ENCODE assay signal across 8 cellular contexts in genomic region chr12:112110787-112111662, GRCh38. TPM values are rescaled to one million over a fixed set of nuclear protein-coding genes. Genes with fewer than 3 reads are reported as not detected.
DNase-seq lines count a peak whose midpoint lies in the region; ATAC-seq, FAIRE-seq and TF ChIP-seq lines count a peak whose summit lies in the region.
"Not testable (repeated sequence)": the region's sequence is repeated elsewhere in the genome, so short reads cannot be mapped to it uniquely, and the experiment has no call there.

No MANE protein-coding gene starts in this region.

- not testable (repeated sequence) for H3K36me3 Mint-ChIP-seq in H9 (ENCODE audit: insufficient read depth in 1 of 3, low read depth in 3 of 3); WTC11
- peaks cover 29% of the 10 kb centered on the region for H3K36me3 Mint-ChIP-seq in activated T-helper 17 cell treated with anti-CD3 and anti-CD28 coated beads, Interleukin-2, amount 50 U/mL, for 72 hours (ENCODE audit: low read depth)

- H2BK120ac ChIP-seq in H9 (ENCODE audit: low read depth, low read length, poor library complexity, severe bottlenecking), result not testable (repeated sequence)

- not testable (repeated sequence) for H3F3A ChIP-seq in PC-3 (ENCODE audit: low read length, unreplicated experiment); smooth muscle cell (ENCODE audit: low read depth)

- not testable (repeated sequence) for H3K27me3 ChIP-seq in H9 (ENCODE audit: insufficient read depth, low read length); PC-3 (ENCODE audit: low read length); HepG2 (ENCODE audit: control insufficient read depth in 1 of 2, insufficient read depth in 2 of 2, low read length in 2 of 2); smooth muscle cell (ENCODE audit: low read depth)

- peak overlapping the region; percentile 89 to 98; a peak in 5 of 6 replicates for H3K27ac ChIP-seq in A549
- H3K27ac ChIP-seq in H9 (ENCODE audit: insufficient read length, low read depth, low read length); smooth muscle cell (ENCODE audit: low read depth): not testable (repeated sequence)
- peak overlapping the region; percentile 93 for H3K27ac ChIP-seq in PC-3 (ENCODE audit: low read length)
- peak overlapping the region; percentile 93 for H3K27ac ChIP-seq in HepG2 (ENCODE audit: extremely low read length, insufficient read depth, low read length)

- ATAC-seq in A549; PC-3; WTC11; activated T-helper 17 cell treated with anti-CD3 and anti-CD28 coated beads, Interleukin-2, amount 50 U/mL, for 72 hours (replicated peaks); HepG2: not testable (repeated sequence)

- not testable (repeated sequence) for H3K4me3 Mint-ChIP-seq in H9, WTC11
- peak overlapping the region; percentile 96 for H3K4me3 Mint-ChIP-seq in activated T-helper 17 cell treated with anti-CD3 and anti-CD28 coated beads, Interleukin-2, amount 50 U/mL, for 72 hours

- H3K9me3 ChIP-seq in A549; H9 (ENCODE audit: control insufficient read depth, low read depth, low read length); PC-3 (ENCODE audit: low read length); HepG2 (ENCODE audit: low read length); smooth muscle cell (replicated peaks; ENCODE audit: low read depth): not testable (repeated sequence)

- not testable (repeated sequence) for H4K91ac ChIP-seq in H9 (ENCODE audit: insufficient read length, low read depth, low read length)

- not testable (repeated sequence) for H2BK20ac ChIP-seq in H9 (ENCODE audit: low read depth, low read length, poor library complexity, severe bottlenecking)

- H4K8ac ChIP-seq in H9 (replicated peaks; ENCODE audit: insufficient read length, low read depth, low read length), result not testable (repeated sequence)

- not testable (repeated sequence) for TF ChIP-seq RAD21 in A549 (conservative IDR thresholded peaks at IDR 0.05 in 1 of 2, IDR thresholded peaks at IDR 0.05 in 1 of 2); HepG2 (CRISPR knock-in tag; IDR thresholded peaks at IDR 0.05)

- H3K79me2 ChIP-seq in H9 (ENCODE audit: insufficient read depth, low read length) (peaks cover 21% of the 10 kb centered on the region), PC-3 (ENCODE audit: low read length) (peaks cover 31% of the 10 kb centered on the region), HepG2 (ENCODE audit: insufficient read depth, low read length) (peaks cover 31% of the 10 kb centered on the region), smooth muscle cell (ENCODE audit: low read depth) (peaks cover 25% of the 10 kb centered on the region)

- H2BK5ac ChIP-seq in H9 (ENCODE audit: insufficient read length, low read length), result not testable (repeated sequence)

- not testable (repeated sequence) for FAIRE-seq in A549 (lab: Jason Lieb, UNC); HepG2 (lab: Jason Lieb, UNC)

- not testable (repeated sequence) for H3K56ac ChIP-seq in H9 (ENCODE audit: insufficient read length, low read depth, low read length)

- H3K79me1 ChIP-seq in H9 (ENCODE audit: insufficient read depth, low read depth, low read length, poor library complexity, severe bottlenecking), result not testable (repeated sequence)

- H4K5ac ChIP-seq in H9 (ENCODE audit: insufficient read length, low read depth, low read length), result not testable (repeated sequence)

- not testable (repeated sequence) for H3K18ac ChIP-seq in H9 (ENCODE audit: insufficient read length, low read depth, low read length)

- not testable (repeated sequence) for H3T11ph ChIP-seq in H9 (ENCODE audit: low read length)

- POLR2A ChIA-PET in A549 (lab: Yijun Ruan, JAX), result interaction anchor here (0.7 kb wide), 1 partner anchor 98 kb away, joined by 6 read pairs; the partner anchor contains the start of gene TMEM116
- POLR2A ChIA-PET in PC-3 (lab: Charles Lee; ENCODE audit: unreplicated experiment), result not testable (repeated sequence)
- POLR2A ChIA-PET in WTC11 (lab: Charles Lee), result interaction anchor here (1.6 to 2.4 kb wide), 2 partner anchors 14 to 99 kb away, joined by 6 to 9 read pairs; partner anchors contain the start of genes ERP29, TMEM116 and TRAFD1
- POLR2A ChIA-PET in HepG2 (lab: Yijun Ruan, JAX), result interaction anchor here (0.9 to 9.5 kb wide), 2 partner anchors 11 to 15 kb away, joined by 3 to 85 read pairs; partner anchors contain the start of gene TRAFD1

- TF ChIP-seq POLR2A in A549 (IDR thresholded peaks at IDR 0.05; ENCODE audit: low read length); erythroblast (IDR thresholded peaks at IDR 0.05; ENCODE audit: low read length); HepG2 (IDR thresholded peaks at IDR 0.05; ENCODE audit: insufficient read depth in 1 of 2, low read depth in 2 of 2, low read length in 2 of 2): not testable (repeated sequence)

- peaks cover 11% of the 10 kb centered on the region for H3K23me2 ChIP-seq in H9 (ENCODE audit: insufficient read length, low read depth, low read length, poor library complexity, severe bottlenecking)

- intact Hi-C loops in PC-3 (cut with micrococcal nuclease), result not testable (repeated sequence)
- intact Hi-C loops in HepG2 (cut with micrococcal nuclease; ENCODE audit: unreplicated experiment), result loop anchor here (5.0 kb wide), 1 partner anchor 61 kb away; no protein-coding TSS in a partner anchor

- not testable (repeated sequence) for H3K14ac ChIP-seq in H9 (ENCODE audit: insufficient read depth, low read length)

- H3K27ac Mint-ChIP-seq in H9 (peak overlapping the region; percentile 6 to 80 (median 74); a peak in 3 of 7 replicates), WTC11 (peak overlapping the region; percentile 75)
- not testable (repeated sequence) for H3K27ac Mint-ChIP-seq in activated T-helper 17 cell treated with anti-CD3 and anti-CD28 coated beads, Interleukin-2, amount 50 U/mL, for 72 hours

- not testable (repeated sequence) for H2AFZ ChIP-seq in H9 (ENCODE audit: low read length); PC-3 (ENCODE audit: low read length); HepG2 (ENCODE audit: low read length)
- peak overlapping the region; percentile 66 for H2AFZ ChIP-seq in smooth muscle cell (ENCODE audit: low read depth)

- peaks cover 54% of the 10 kb centered on the region for H3K4me1 ChIP-seq in A549
- not testable (repeated sequence) for H3K4me1 ChIP-seq in H9 (ENCODE audit: insufficient read depth, low read length)
- peaks cover 34% of the 10 kb centered on the region for H3K4me1 ChIP-seq in PC-3 (ENCODE audit: insufficient read depth, low read length)
- H3K4me1 ChIP-seq in HepG2 (ENCODE audit: insufficient read depth, low read length), result peaks cover 52% of the 10 kb centered on the region
- H3K4me1 ChIP-seq in smooth muscle cell (ENCODE audit: low read depth), result peaks cover 17% of the 10 kb centered on the region

- H2BK12ac ChIP-seq in H9 (ENCODE audit: insufficient read length, low read depth, low read length), result not testable (repeated sequence)

- H3K4me1 Mint-ChIP-seq in H9 (peaks cover 35 to 40% of the 10 kb centered on the region in 2 experiments), WTC11 (peaks cover 39% of the 10 kb centered on the region)
- H3K4me1 Mint-ChIP-seq in activated T-helper 17 cell treated with anti-CD3 and anti-CD28 coated beads, Interleukin-2, amount 50 U/mL, for 72 hours, result peaks cover 20% of the 10 kb centered on the region

- not testable (repeated sequence) for H3K23ac ChIP-seq in H9 (ENCODE audit: insufficient read length, low read depth, low read length)

- not testable (repeated sequence) for H3K36me3 ChIP-seq in PC-3 (ENCODE audit: low read depth, low read length); HepG2 (replicated peaks in 1 of 2; ENCODE audit: control insufficient read depth in 1 of 2, insufficient read depth in 2 of 2, low read length in 2 of 2); smooth muscle cell (ENCODE audit: low read depth)

- not testable (repeated sequence) for TF ChIP-seq CTCF in A549 (IDR thresholded peaks at IDR 0.05); H9 (conservative IDR thresholded peaks at IDR 0.05); PC-3 (conservative IDR thresholded peaks at IDR 0.05; ENCODE audit: low read depth, low read length); WTC11 (IDR thresholded peaks at IDR 0.05); HepG2 (CRISPR knock-in tag; IDR thresholded peaks at IDR 0.05); smooth muscle cell (IDR thresholded peaks at IDR 0.05; ENCODE audit: borderline replicate concordance, insufficient read depth, poor library complexity, severe bottlenecking)

- not testable (repeated sequence) for H2AK5ac ChIP-seq in H9 (ENCODE audit: insufficient read length, low read length)

- H4K20me1 ChIP-seq in H9 (ENCODE audit: control insufficient read depth, insufficient read depth, insufficient read length); HepG2 (ENCODE audit: insufficient read depth, low read length): not testable (repeated sequence)
- H4K20me1 ChIP-seq in PC-3 (ENCODE audit: low read length), result peaks cover 13% of the 10 kb centered on the region
- H4K20me1 ChIP-seq in smooth muscle cell (ENCODE audit: low read depth), result peaks cover 17% of the 10 kb centered on the region

- DNase-seq in A549 (ENCODE audit: low read depth in 1 of 2, low spot score in 1 of 2) (peak in 1 of 2 experiments; percentile 54), H9 (peak; percentile 13), erythroblast (lab: John Stamatoyannopoulos, UW) (peak; percentile 34 to 65)
- DNase-seq in PC-3; WTC11 (ENCODE audit: low spot score); HepG2 (ENCODE audit: low spot score); smooth muscle cell (lab: John Stamatoyannopoulos, UW; ENCODE audit: unreplicated experiment): not testable (repeated sequence)

- WGBS in A549 (ENCODE audit: missing lambda C conversion rate), result 79% methylated on average over 20 of the region's 20 CpGs
- no CpG with 5 or more reads among the region's 20 CpGs for WGBS in H9 (ENCODE audit: extremely low coverage, insufficient read length, low lambda C conversion rate)
- 16% methylated on average over 20 of the region's 20 CpGs for WGBS in HepG2 (ENCODE audit: low lambda C conversion rate)
- WGBS in smooth muscle cell (ENCODE audit: low lambda C conversion rate), result 88% methylated on average over 20 of the region's 20 CpGs

- H3K27me3 Mint-ChIP-seq in H9 (ENCODE audit: low read depth); WTC11 (ENCODE audit: low read depth); activated T-helper 17 cell treated with anti-CD3 and anti-CD28 coated beads, Interleukin-2, amount 50 U/mL, for 72 hours: not testable (repeated sequence)

- not testable (repeated sequence) for H3K9me2 ChIP-seq in PC-3 (replicated peaks; ENCODE audit: low read length)

- not testable (repeated sequence) for H3K4me2 ChIP-seq in A549; H9 (ENCODE audit: insufficient read depth, insufficient read length, low read length); PC-3 (ENCODE audit: low read length); smooth muscle cell
- H3K4me2 ChIP-seq in HepG2 (ENCODE audit: low read depth, low read length), result peak overlapping the region; percentile 66

- not testable (repeated sequence) for H3K4me3 ChIP-seq in A549; PC-3 (ENCODE audit: low read length); smooth muscle cell
- H3K4me3 ChIP-seq in HepG2 (replicated peaks in 1 of 3; ENCODE audit: insufficient read depth in 1 of 3, low read depth in 2 of 3, low read length in 3 of 3), result peak overlapping the region; percentile 46 to 91 (median 90); a peak in 5 of 6 replicates

- CTCF ChIA-PET in A549 (lab: Yijun Ruan, JAX) (interaction anchor here (0.6 to 4.8 kb wide), 5 partner anchors 10 to 358 kb away, joined by 3 to 21 read pairs (median 3); partner anchors contain the start of gene TRAFD1), PC-3 (lab: Charles Lee) (interaction anchor here (0.7 to 1.5 kb wide), 2 partner anchors 14 to 40 kb away, joined by 6 to 8 read pairs; partner anchors contain the start of gene TRAFD1)
- CTCF ChIA-PET in WTC11 (lab: Charles Lee); HepG2 (lab: Yijun Ruan, JAX; ENCODE audit: low intra/inter-chr PET ratio, low total read pairs): not testable (repeated sequence)

- in situ Hi-C loops in HepG2 (cut with HindIII; ENCODE audit: extremely low pct_ligation_motif_present, low pct_unique_long_range_greater_than_20kb), result loop anchor here (5.0 to 10.0 kb wide), 2 partner anchors 61 to 304 kb away; partner anchors contain the start of gene PTPN11

- not testable (repeated sequence) for BruUV-seq in PC-3 (replicated peaks; lab: Mats Ljungman, UMichigan); HepG2 (replicated peaks; lab: Mats Ljungman, UMichigan)

- H3K9ac ChIP-seq in H9 (ENCODE audit: extremely low read depth, insufficient read length, low read length); PC-3 (ENCODE audit: low read length); smooth muscle cell (ENCODE audit: low read depth): not testable (repeated sequence)
- H3K9ac ChIP-seq in HepG2 (ENCODE audit: insufficient read depth, low read depth, low read length), result peak overlapping the region; percentile 64; the same call in 1 of the 2 replicates

- not testable (repeated sequence) for H3K9me3 Mint-ChIP-seq in H9; WTC11; activated T-helper 17 cell treated with anti-CD3 and anti-CD28 coated beads, Interleukin-2, amount 50 U/mL, for 72 hours

- H2BK15ac ChIP-seq in H9 (ENCODE audit: low read depth, low read length), result not testable (repeated sequence)

- TF ChIP-seq EP300 in A549 (IDR thresholded peaks at IDR 0.05); HepG2 (IDR thresholded peaks at IDR 0.05; ENCODE audit: low read depth in 2 of 2, low read length in 2 of 2); HepG2 (CRISPR knock-in tag; IDR thresholded peaks at IDR 0.05; ENCODE audit: borderline replicate concordance): not testable (repeated sequence)

- H3K4ac ChIP-seq in H9 (ENCODE audit: low read depth, low read length), result not testable (repeated sequence)

RNA-seq across cellular contexts. Expression of gene NAA25, which starts 2.4 kb away (rescaled TPM):
- polyA plus RNA-seq in A549 (2011; rRNA removed) (41.4 and 49.3 TPM in 2 replicates), A549 (2017; fragmentation: RNase III; extraction: RNeasy Plus Mini Kit Qiagen cat#74134 plus additional on column Dnase treatment) (21.3 to 21.9 TPM (median 21.5 TPM) in 3 replicates), HepG2 (2011; rRNA removed) (11.4 and 13.5 TPM in 2 replicates), smooth muscle cell (13.1 and 14.7 TPM in 2 replicates)
- 6.6 and 7.4 TPM in 2 replicates for polyA plus RNA-seq in A549 (2012; cell fraction: cytosol; rRNA removed)
- 9.7 and 16.5 TPM in 2 replicates for polyA plus RNA-seq in A549 (2012; cell fraction: nucleus; rRNA removed)
- 30.5 and 33.6 TPM in 2 replicates for polyA minus RNA-seq in A549 (2011; rRNA and poly(A)+ RNA removed)
- total RNA-seq in H9 (2021) (54.3 and 57.1 TPM in 2 replicates), PC-3 (2014; rRNA removed) (33.3 and 36.6 TPM in 2 replicates), WTC11 (2021) (41.6 to 47.5 TPM (median 44.7 TPM) in 3 replicates), HepG2 (2016; rRNA removed; fragmentation: Illumina TruSeq; extraction: Trizol) (32.0 and 36.1 TPM in 2 replicates), smooth muscle cell (19.1 and 19.8 TPM in 2 replicates)
- 10 to 100 TPM; 37.0 to 45.7 TPM for total RNA-seq in activated T-helper 17 cell treated with anti-CD3 and anti-CD28 coated beads, Interleukin-2, amount 50 U/mL, for 72 hours
- total RNA-seq in HepG2 (2016; cell fraction: cytosol; rRNA removed; fragmentation: Illumina TruSeq; extraction: Trizol; ENCODE audit: low read depth), result 7.7 and 9.0 TPM in 2 replicates
- 29.7 and 38.3 TPM in 2 replicates for total RNA-seq in HepG2 (2016; cell fraction: insoluble cytoplasmic fraction; rRNA removed; fragmentation: Illumina TruSeq; extraction: Trizol)
- total RNA-seq in HepG2 (2016; cell fraction: membrane; rRNA removed; fragmentation: Illumina TruSeq; extraction: Trizol), result 10.6 and 12.3 TPM in 2 replicates
- 40.0 and 40.4 TPM in 2 replicates for total RNA-seq in HepG2 (2016; cell fraction: nucleus; rRNA removed; fragmentation: Illumina TruSeq; extraction: Trizol)
- polyA plus RNA-seq in HepG2 (2011; cell fraction: cytosol; rRNA removed), result 4.5 and 7.2 TPM in 2 replicates
- 10.3 and 12.1 TPM in 2 replicates for polyA plus RNA-seq in HepG2 (2011; cell fraction: nucleus; rRNA removed)
- 14.4 and 16.1 TPM in 2 replicates for polyA plus RNA-seq in HepG2 (2012)
- polyA plus RNA-seq in HepG2 (2016; cell fraction: cytosol; fragmentation: Illumina TruSeq; extraction: Trizol; ENCODE audit: low read depth), result 1.2 and 1.4 TPM in 2 replicates
- 16.8 and 17.4 TPM in 2 replicates for polyA plus RNA-seq in HepG2 (2016; cell fraction: insoluble cytoplasmic fraction; fragmentation: Illumina TruSeq; extraction: Trizol; ENCODE audit: low read depth)
- polyA plus RNA-seq in HepG2 (2016; cell fraction: membrane; fragmentation: Illumina TruSeq; extraction: Trizol; ENCODE audit: low read depth), result 2.8 and 3.2 TPM in 2 replicates
- polyA plus RNA-seq in HepG2 (2016; cell fraction: nucleus; fragmentation: Illumina TruSeq; extraction: Trizol; ENCODE audit: insufficient read depth, low read depth), result 32.7 and 35.6 TPM in 2 replicates
- polyA minus RNA-seq in HepG2 (2011; rRNA and poly(A)+ RNA removed; ENCODE audit: low replicate concordance), result 17.6 and 43.3 TPM in 2 replicates
- polyA minus RNA-seq in HepG2 (2011; cell fraction: cytosol; rRNA and poly(A)+ RNA removed), result 21.9 and 26.3 TPM in 2 replicates
- polyA minus RNA-seq in HepG2 (2011; cell fraction: nucleus; rRNA and poly(A)+ RNA removed), result 40.7 and 48.1 TPM in 2 replicates

RNA-seq across cellular contexts. Expression of gene TRAFD1, which starts 14.3 kb away (rescaled TPM):
- polyA plus RNA-seq in A549 (2011; rRNA removed) (23.3 and 33.1 TPM in 2 replicates), A549 (2017; fragmentation: RNase III; extraction: RNeasy Plus Mini Kit Qiagen cat#74134 plus additional on column Dnase treatment) (30.2 to 44.1 TPM (median 41.1 TPM) in 3 replicates), HepG2 (2011; rRNA removed) (9.5 and 10.4 TPM in 2 replicates), smooth muscle cell (40.7 and 44.8 TPM in 2 replicates)
- polyA plus RNA-seq in A549 (2012; cell fraction: cytosol; rRNA removed), result 12.0 and 14.4 TPM in 2 replicates
- 12.7 and 19.3 TPM in 2 replicates for polyA plus RNA-seq in A549 (2012; cell fraction: nucleus; rRNA removed)
- polyA minus RNA-seq in A549 (2011; rRNA and poly(A)+ RNA removed), result 20.1 and 21.2 TPM in 2 replicates
- total RNA-seq in H9 (2021) (32.0 and 32.9 TPM in 2 replicates), PC-3 (2014; rRNA removed) (33.9 and 34.1 TPM in 2 replicates), WTC11 (2021) (24.8 to 25.8 TPM (median 25.1 TPM) in 3 replicates), HepG2 (2016; rRNA removed; fragmentation: Illumina TruSeq; extraction: Trizol) (20.9 and 27.8 TPM in 2 replicates), smooth muscle cell (21.7 and 30.2 TPM in 2 replicates)
- total RNA-seq in activated T-helper 17 cell treated with anti-CD3 and anti-CD28 coated beads, Interleukin-2, amount 50 U/mL, for 72 hours, result 10 to 100 TPM; 29.7 to 50.0 TPM
- 3.3 and 3.6 TPM in 2 replicates for total RNA-seq in HepG2 (2016; cell fraction: cytosol; rRNA removed; fragmentation: Illumina TruSeq; extraction: Trizol; ENCODE audit: low read depth)
- total RNA-seq in HepG2 (2016; cell fraction: insoluble cytoplasmic fraction; rRNA removed; fragmentation: Illumina TruSeq; extraction: Trizol), result 20.5 and 24.2 TPM in 2 replicates
- total RNA-seq in HepG2 (2016; cell fraction: membrane; rRNA removed; fragmentation: Illumina TruSeq; extraction: Trizol), result 7.6 and 9.4 TPM in 2 replicates
- 16.1 and 18.7 TPM in 2 replicates for total RNA-seq in HepG2 (2016; cell fraction: nucleus; rRNA removed; fragmentation: Illumina TruSeq; extraction: Trizol)
- 8.7 and 9.7 TPM in 2 replicates for polyA plus RNA-seq in HepG2 (2011; cell fraction: cytosol; rRNA removed)
- polyA plus RNA-seq in HepG2 (2011; cell fraction: nucleus; rRNA removed), result 9.1 and 10.4 TPM in 2 replicates
- 8.9 and 13.3 TPM in 2 replicates for polyA plus RNA-seq in HepG2 (2012)
- 1.0 and 1.5 TPM in 2 replicates for polyA plus RNA-seq in HepG2 (2016; cell fraction: cytosol; fragmentation: Illumina TruSeq; extraction: Trizol; ENCODE audit: low read depth)
- 20.8 and 21.2 TPM in 2 replicates for polyA plus RNA-seq in HepG2 (2016; cell fraction: insoluble cytoplasmic fraction; fragmentation: Illumina TruSeq; extraction: Trizol; ENCODE audit: low read depth)
- polyA plus RNA-seq in HepG2 (2016; cell fraction: membrane; fragmentation: Illumina TruSeq; extraction: Trizol; ENCODE audit: low read depth), result 3.1 TPM in 2 replicates
- 14.6 and 15.4 TPM in 2 replicates for polyA plus RNA-seq in HepG2 (2016; cell fraction: nucleus; fragmentation: Illumina TruSeq; extraction: Trizol; ENCODE audit: insufficient read depth, low read depth)
- polyA minus RNA-seq in HepG2 (2011; rRNA and poly(A)+ RNA removed; ENCODE audit: low replicate concordance), result 8.1 and 43.5 TPM in 2 replicates
- 5.2 and 7.2 TPM in 2 replicates for polyA minus RNA-seq in HepG2 (2011; cell fraction: cytosol; rRNA and poly(A)+ RNA removed)
- 12.0 and 15.9 TPM in 2 replicates for polyA minus RNA-seq in HepG2 (2011; cell fraction: nucleus; rRNA and poly(A)+ RNA removed)
